ENCODE assay signal across 23 cellular contexts in genomic region chr3:65391068-65391467, GRCh38.
DNase-seq lines count a peak whose midpoint lies in the region; ATAC-seq and TF ChIP-seq lines count a peak whose summit lies in the region.
"Had no signal": no experiment of that assay in that cellular context is flagged by ENCODE, and none has a peak within 500 bp of the region (broad histone marks: within the 10 kb centered on the region; RNA-seq: fewer than 3 reads in every experiment).

No MANE protein-coding gene starts in this region.

- H3K79me1 ChIP-seq in H9 (ENCODE audit: insufficient read depth, low read depth, low read length, poor library complexity, severe bottlenecking), result no peaks in the 10 kb centered on the region

- H3K9me3 ChIP-seq in H9 (ENCODE audit: control insufficient read depth, low read depth, low read length) (no peaks in the 10 kb centered on the region), iPS-18a (ENCODE audit: control insufficient read depth, low read depth, low read length) (no peaks in the 10 kb centered on the region), smooth muscle cell (replicated peaks; ENCODE audit: low read depth) (no peaks in the 10 kb centered on the region)
- H3K9me3 ChIP-seq: A549, BE2C, Caco-2 had no signal

- DNase-seq in H9 (no peak), WTC11 (ENCODE audit: low spot score) (peak; percentile 15), type B pancreatic cell (ENCODE audit: extremely low spot score, unreplicated experiment) (no peak), CD1c-positive myeloid dendritic cell (ENCODE audit: extremely low spot score) (no peak), smooth muscle cell (lab: John Stamatoyannopoulos, UW; ENCODE audit: unreplicated experiment) (no peak)
- DNase-seq: 8988T; ACHN; AML-193; BE2C; Caco-2; CD4-positive, alpha-beta memory T cell; DMS79; EL; GDM1; GOT3; H7 had no signal

- no peak overlapping the region for H3K9ac ChIP-seq in H9 (ENCODE audit: extremely low read depth, insufficient read length, low read length)
- no peak overlapping the region for H3K9ac ChIP-seq in iPS-18a (ENCODE audit: low read length)
- H3K9ac ChIP-seq in smooth muscle cell (ENCODE audit: low read depth), result no peak overlapping the region
- H3K9ac ChIP-seq: BLaER1 treated with 17β-estradiol and CSF1 and Interleukin-3, amounts not matched to agents 10 nM and 100 nM had no signal

- H4K91ac ChIP-seq in H9 (ENCODE audit: insufficient read length, low read depth, low read length), result no peak overlapping the region

- H3K14ac ChIP-seq in H9 (ENCODE audit: insufficient read depth, low read length), result no peak overlapping the region

- H4K20me1 ChIP-seq in H9 (ENCODE audit: control insufficient read depth, insufficient read depth, insufficient read length) (no peaks in the 10 kb centered on the region), smooth muscle cell (ENCODE audit: low read depth) (no peaks in the 10 kb centered on the region)
- H4K20me1 ChIP-seq: BLaER1 treated with 17β-estradiol and CSF1 and Interleukin-3, amounts not matched to agents 10 nM and 100 nM had no signal

- no peak overlapping the region for H4K8ac ChIP-seq in H9 (replicated peaks; ENCODE audit: insufficient read length, low read depth, low read length)

- H3K23ac ChIP-seq in H9 (ENCODE audit: insufficient read length, low read depth, low read length), result no peak overlapping the region

- no peak overlapping the region; a peak in 1 of 5 replicates for H3K4me3 Mint-ChIP-seq in H9
- no peak overlapping the region for H3K4me3 Mint-ChIP-seq in WTC11
- H3K4me3 Mint-ChIP-seq in type B pancreatic cell, result no peak overlapping the region
- H3K4me3 Mint-ChIP-seq: CD14-positive monocyte; CD4-positive, alpha-beta memory T cell had no signal

- H2AFZ ChIP-seq in H9 (ENCODE audit: low read length), result no peak overlapping the region
- H2AFZ ChIP-seq in smooth muscle cell (ENCODE audit: low read depth), result no peak overlapping the region

- H3T11ph ChIP-seq in H9 (ENCODE audit: low read length), result no peak overlapping the region

- H2AK5ac ChIP-seq in H9 (ENCODE audit: insufficient read length, low read length), result no peak overlapping the region

- H2BK15ac ChIP-seq in H9 (ENCODE audit: low read depth, low read length), result no peak overlapping the region

- H3K18ac ChIP-seq in H9 (ENCODE audit: insufficient read length, low read depth, low read length), result no peak overlapping the region

- H3K79me2 ChIP-seq in H9 (ENCODE audit: insufficient read depth, low read length) (no peaks in the 10 kb centered on the region), smooth muscle cell (ENCODE audit: low read depth) (no peaks in the 10 kb centered on the region)

- CTCF ChIA-PET in WTC11 (lab: Charles Lee), result interaction anchor here (1.2 kb wide), 1 partner anchor 386 kb away, joined by 3 read pairs; no protein-coding TSS in a partner anchor

- no peak overlapping the region for H3K56ac ChIP-seq in H9 (ENCODE audit: insufficient read length, low read depth, low read length)

- peaks cover 39 to 53% of the 10 kb centered on the region in 2 experiments for H3K4me1 Mint-ChIP-seq in H9
- peaks cover 32% of the 10 kb centered on the region for H3K4me1 Mint-ChIP-seq in WTC11
- no peaks in the 10 kb centered on the region for H3K4me1 Mint-ChIP-seq in type B pancreatic cell (ENCODE audit: unreplicated experiment)
- H3K4me1 Mint-ChIP-seq: CD14-positive monocyte; CD4-positive, alpha-beta memory T cell had no signal

- TF ChIP-seq CTCF in H9 (conservative IDR thresholded peaks at IDR 0.05) (no peak), WTC11 (IDR thresholded peaks at IDR 0.05) (no peak), type B pancreatic cell (conservative IDR thresholded peaks at IDR 0.05) (no peak), smooth muscle cell (IDR thresholded peaks at IDR 0.05; ENCODE audit: borderline replicate concordance, insufficient read depth, poor library complexity, severe bottlenecking) (no peak)

- H3K27me3 Mint-ChIP-seq in H9 (ENCODE audit: low read depth), result no peaks in the 10 kb centered on the region
- no peaks in the 10 kb centered on the region for H3K27me3 Mint-ChIP-seq in WTC11 (ENCODE audit: low read depth)
- H3K27me3 Mint-ChIP-seq in type B pancreatic cell, result no peaks in the 10 kb centered on the region
- H3K27me3 Mint-ChIP-seq: CD4-positive, alpha-beta memory T cell had no signal

- H3K36me3 Mint-ChIP-seq in H9 (ENCODE audit: insufficient read depth in 1 of 3, low read depth in 3 of 3) (peaks cover 19 to 44% (median 33%) of the 10 kb centered on the region in 3 experiments), WTC11 (peaks cover 23% of the 10 kb centered on the region), type B pancreatic cell (peaks cover 33% of the 10 kb centered on the region)
- H3K36me3 Mint-ChIP-seq: CD14-positive monocyte; CD4-positive, alpha-beta memory T cell had no signal

- no peak overlapping the region for H4K5ac ChIP-seq in H9 (ENCODE audit: insufficient read length, low read depth, low read length)

- H3K27ac Mint-ChIP-seq in H9, result peak overlapping the region; percentile 49 to 94 (median 78); a peak in 5 of 7 replicates
- H3K27ac Mint-ChIP-seq in WTC11, result peak overlapping the region; percentile 60
- peak overlapping the region; percentile 23 for H3K27ac Mint-ChIP-seq in type B pancreatic cell
- H3K27ac Mint-ChIP-seq: CD14-positive monocyte; CD4-positive, alpha-beta memory T cell had no signal

- H3K4ac ChIP-seq in H9 (ENCODE audit: low read depth, low read length), result no peak overlapping the region

- H3K27me3 ChIP-seq in H9 (ENCODE audit: insufficient read depth, low read length) (no peaks in the 10 kb centered on the region), iPS-18a (ENCODE audit: control insufficient read depth, insufficient read depth, low read length) (no peaks in the 10 kb centered on the region), smooth muscle cell (ENCODE audit: low read depth) (no peaks in the 10 kb centered on the region)
- H3K27me3 ChIP-seq: BE2C; BLaER1 treated with 17β-estradiol and CSF1 and Interleukin-3, amounts not matched to agents 10 nM and 100 nM had no signal

- no peaks in the 10 kb centered on the region for H3F3A ChIP-seq in smooth muscle cell (ENCODE audit: low read depth)

- H3K9me3 Mint-ChIP-seq in H9 (no peaks in the 10 kb centered on the region), WTC11 (no peaks in the 10 kb centered on the region), type B pancreatic cell (no peaks in the 10 kb centered on the region)

- H2BK20ac ChIP-seq in H9 (ENCODE audit: low read depth, low read length, poor library complexity, severe bottlenecking), result no peak overlapping the region

- H3K27ac ChIP-seq in H9 (ENCODE audit: insufficient read length, low read depth, low read length) (peak overlapping the region; percentile 32), iPS-18a (ENCODE audit: low read length) (no peak overlapping the region), smooth muscle cell (ENCODE audit: low read depth) (no peak overlapping the region)
- H3K27ac ChIP-seq: A549; BLaER1 treated with 17β-estradiol and CSF1 and Interleukin-3, amounts not matched to agents 10 nM and 100 nM had no signal

- no peak overlapping the region for H2BK12ac ChIP-seq in H9 (ENCODE audit: insufficient read length, low read depth, low read length)

- H3K23me2 ChIP-seq in H9 (ENCODE audit: insufficient read length, low read depth, low read length, poor library complexity, severe bottlenecking), result no peaks in the 10 kb centered on the region

- no peak overlapping the region for H2BK120ac ChIP-seq in H9 (ENCODE audit: low read depth, low read length, poor library complexity, severe bottlenecking)

- H3K4me2 ChIP-seq in H9 (ENCODE audit: insufficient read depth, insufficient read length, low read length) (peak overlapping the region; percentile 4), smooth muscle cell (no peak overlapping the region)
- H3K4me2 ChIP-seq: A549; BLaER1 treated with 17β-estradiol and CSF1 and Interleukin-3, amounts not matched to agents 10 nM and 100 nM had no signal

- no CpG with 5 or more reads among the region's 5 CpGs for WGBS in H9 (ENCODE audit: extremely low coverage, insufficient read length, low lambda C conversion rate)
- WGBS in smooth muscle cell (ENCODE audit: low lambda C conversion rate), result 96% methylated on average over 5 of the region's 5 CpGs

- peak overlapping the region; percentile 15 for H3K4me3 ChIP-seq in iPS-18a (ENCODE audit: low read length)
- no peak overlapping the region for H3K4me3 ChIP-seq in smooth muscle cell
- H3K4me3 ChIP-seq: A549; BLaER1 treated with 17β-estradiol and CSF1 and Interleukin-3, amounts not matched to agents 10 nM and 100 nM; GM12878 had no signal

- no peak overlapping the region for H2BK5ac ChIP-seq in H9 (ENCODE audit: insufficient read length, low read length)

- POLR2A ChIA-PET in WTC11 (lab: Charles Lee), result no interaction called here

- peak; percentile 59 for ATAC-seq in WTC11
- no peak for ATAC-seq in GM19467 (IDR thresholded peaks at IDR 0.05; ENCODE audit: unreplicated experiment)
- ATAC-seq: A549, GM12878, HCT116 had no signal

- H3K4me1 ChIP-seq in H9 (ENCODE audit: insufficient read depth, low read length), result peaks cover 5% of the 10 kb centered on the region; the same call in 1 of the 2 replicates
- peaks cover 21% of the 10 kb centered on the region for H3K4me1 ChIP-seq in iPS-18a (ENCODE audit: control insufficient read depth, low read depth, low read length)
- H3K4me1 ChIP-seq in smooth muscle cell (ENCODE audit: low read depth), result no peaks in the 10 kb centered on the region
- H3K4me1 ChIP-seq: A549, BE2C, Caco-2 had no signal

- H3K36me3 ChIP-seq in iPS-18a (ENCODE audit: control insufficient read depth, low read depth, low read length), result peaks cover 5% of the 10 kb centered on the region
- no peaks in the 10 kb centered on the region for H3K36me3 ChIP-seq in smooth muscle cell (ENCODE audit: low read depth)
- H3K36me3 ChIP-seq: BE2C had no signal

Comparison
In these comparisons a context has a peak if more than half of its experiments do, and no peak if none do; other contexts are left out.
1. H3K27ac Mint-ChIP-seq: peak in every context shown above with its lines; median percentile 78 in H9; 60 in WTC11; 23 in type B pancreatic cell.